Comparison of ENCODE assay signal across 17 cellular contexts in the genomic region with DNA sequence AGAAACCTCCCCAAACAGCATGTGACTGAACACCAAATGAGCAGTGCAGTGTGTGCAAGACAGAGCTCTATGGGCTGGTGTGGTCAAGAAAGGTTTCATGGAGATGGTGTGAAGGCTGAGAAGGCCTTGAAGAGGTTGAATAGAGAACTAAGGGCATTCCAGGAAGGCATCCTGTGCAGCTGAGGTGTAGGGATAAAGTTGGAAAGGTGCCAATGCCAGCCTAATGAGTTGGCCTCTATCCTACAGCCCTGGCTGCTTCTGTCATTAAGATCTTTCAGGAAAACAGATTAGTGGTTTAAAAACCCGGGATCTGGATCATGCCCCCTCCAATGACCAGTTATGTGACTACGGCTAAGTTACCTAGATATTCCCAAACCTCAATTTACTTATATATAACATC. TPM values are rescaled to one million over a fixed set of nuclear protein-coding genes. Genes with fewer than 3 reads are reported as not detected.
"Had no signal": no experiment of that assay in that cellular context is flagged by ENCODE, and none has a peak within 500 bp of the region (broad histone marks: within the 10 kb centered on the region; RNA-seq: fewer than 3 reads in every experiment).

No MANE protein-coding gene starts in this region.

- H3K27me3 ChIP-seq: body of pancreas had no signal

- DNase-seq: activated B cell treated with CpG ODN at 0.5 μM for 24 hours; activated CD4-positive, alpha-beta T cell treated with anti-CD3 and anti-CD28 coated beads, Interleukin-2, amount 10 ng/mL, durations not matched to agents 7 days and 5 days; activated effector memory CD4-positive, alpha-beta T cell treated with anti-CD3 and anti-CD28 coated beads, Interleukin-2, amount 50 U/mL, for 16 hours; activated T-cell treated with anti-CD3 and anti-CD28 coated beads, Interleukin-2, amount 50 U/mL, for 4 hours; amniotic stem cell; body of pancreas; dermis blood vessel endothelial cell; hippocampal formation; kidney glomerular epithelial cell; midbrain; naive thymus-derived CD4-positive, alpha-beta T cell; posterior cingulate gyrus; stimulated activated CD4-positive, alpha-beta T cell treated with anti-CD3 and anti-CD28 coated beads, Interleukin-15, amount 100 ng/mL, for 24 hours; stimulated activated CD4-positive, alpha-beta T cell treated with anti-CD3 and anti-CD28 coated beads, Interleukin-4, amount 100 ng/mL, for 4 hours; stimulated activated naive CD8-positive, alpha-beta T cell treated with anti-CD3 and anti-CD28 coated beads, Interleukin-15, amount 100 ng/mL, for 72 hours had no signal

- H3K27ac ChIP-seq: body of pancreas, thoracic aorta had no signal

- ATAC-seq: activated naive CD4-positive, alpha-beta T cell treated with anti-CD3 and anti-CD28 coated beads, Interleukin-2, amount 50 U/mL, for 72 hours; activated T-cell treated with anti-CD3 and anti-CD28 coated beads, Interleukin-2, amount 50 U/mL, for 4 hours; body of pancreas; naive thymus-derived CD4-positive, alpha-beta T cell; stimulated activated naive CD8-positive, alpha-beta T cell treated with anti-CD3 and anti-CD28 coated beads, Interleukin-15, amount 100 ng/mL, for 72 hours had no signal

RNA-seq across cellular contexts. Expression of a gene that starts 49.4 kb away (rescaled TPM):
- polyA plus RNA-seq: naive thymus-derived CD4-positive, alpha-beta T cell had no signal
